Comparison of ENCODE assay signal across 25 cellular contexts in genomic region chr12:95809000-95809680, GRCh38.
"Had no signal": no experiment of that assay in that cellular context is flagged by ENCODE, and none has a peak within 500 bp of the region (broad histone marks: within the 10 kb centered on the region; RNA-seq: fewer than 3 reads in every experiment).

No MANE protein-coding gene starts in this region.

- H3K4me1 Mint-ChIP-seq: memory B cell; stimulated activated naive B cell treated with anti-CD40 and anti-IgM and Interleukin-4, amounts not matched to agents 10 μg/mL and 1 μg/mL and 100 μg/mL, for 72 hours had no signal

- H3K4me3 ChIP-seq: dorsolateral prefrontal cortex, gastrocnemius medialis, lung, right lobe of liver, stomach, thyroid gland, vagina had no signal

- H3K79me2 ChIP-seq: parathyroid adenoma had no signal

- H3K27ac ChIP-seq: dorsolateral prefrontal cortex, epithelial cell of prostate, gastrocnemius medialis, parathyroid adenoma, right lobe of liver, stomach, thyroid gland, vagina had no signal

- H3K27ac Mint-ChIP-seq: memory B cell; natural killer cell; progenitor cell of endocrine pancreas; stimulated activated naive B cell treated with anti-CD40 and anti-IgM and Interleukin-4, amounts not matched to agents 10 μg/mL and 1 μg/mL and 100 μg/mL, for 72 hours had no signal

- H3K36me3 Mint-ChIP-seq: memory B cell; natural killer cell; stimulated activated naive B cell treated with anti-CD40 and anti-IgM and Interleukin-4, amounts not matched to agents 10 μg/mL and 1 μg/mL and 100 μg/mL, for 72 hours had no signal

- H3K9me3 Mint-ChIP-seq: memory B cell; natural killer cell; stimulated activated naive B cell treated with anti-CD40 and anti-IgM and Interleukin-4, amounts not matched to agents 10 μg/mL and 1 μg/mL and 100 μg/mL, for 72 hours had no signal

- H3K4me3 Mint-ChIP-seq: memory B cell; natural killer cell; stimulated activated naive B cell treated with anti-CD40 and anti-IgM and Interleukin-4, amounts not matched to agents 10 μg/mL and 1 μg/mL and 100 μg/mL, for 72 hours had no signal

- H3K9me3 ChIP-seq: gastrocnemius medialis, right lobe of liver, stomach, thyroid gland, vagina had no signal

- H3K4me1 ChIP-seq: gastrocnemius medialis, parathyroid adenoma, thyroid gland had no signal

- DNase-seq: cortex of kidney; dorsolateral prefrontal cortex; effector CD4-positive, alpha-beta T cell; foreskin fibroblast; gastrocnemius medialis; head of caudate nucleus; kidney; natural killer cell; occipital lobe; right lobe of liver; small intestine; stimulated activated CD4-positive, alpha-beta T cell treated with anti-CD3 and anti-CD28 coated beads, Interleukin-15, amount 100 ng/mL, for 24 hours; stimulated activated CD4-positive, alpha-beta T cell treated with anti-CD3 and anti-CD28 coated beads, Interleukin-2, amount 100 ng/mL, for 48 hours; stimulated activated naive B cell treated with anti-CD40 and anti-IgM and Interleukin-4, amounts not matched to agents 10 μg/mL and 1 μg/mL and 100 μg/mL, for 72 hours; stomach; thyroid gland; trophoblast cell had no signal

- H2AFZ ChIP-seq: parathyroid adenoma had no signal

- H3K27me3 ChIP-seq: gastrocnemius medialis, right lobe of liver, stomach, thyroid gland, vagina had no signal

- H3K36me3 ChIP-seq: gastrocnemius medialis, right lobe of liver, stomach, thyroid gland, vagina had no signal

- ATAC-seq: esophagus mucosa; gastrocnemius medialis; left lobe of liver; natural killer cell; right lobe of liver; stimulated activated naive B cell treated with anti-CD40 and anti-IgM and Interleukin-4, amounts not matched to agents 10 μg/mL and 1 μg/mL and 100 μg/mL, for 72 hours had no signal

- H3K9ac ChIP-seq: parathyroid adenoma had no signal

- H3K27me3 Mint-ChIP-seq: progenitor cell of endocrine pancreas had no signal
